Comparison of ENCODE assay signal across 22 cellular contexts in the genomic region with DNA sequence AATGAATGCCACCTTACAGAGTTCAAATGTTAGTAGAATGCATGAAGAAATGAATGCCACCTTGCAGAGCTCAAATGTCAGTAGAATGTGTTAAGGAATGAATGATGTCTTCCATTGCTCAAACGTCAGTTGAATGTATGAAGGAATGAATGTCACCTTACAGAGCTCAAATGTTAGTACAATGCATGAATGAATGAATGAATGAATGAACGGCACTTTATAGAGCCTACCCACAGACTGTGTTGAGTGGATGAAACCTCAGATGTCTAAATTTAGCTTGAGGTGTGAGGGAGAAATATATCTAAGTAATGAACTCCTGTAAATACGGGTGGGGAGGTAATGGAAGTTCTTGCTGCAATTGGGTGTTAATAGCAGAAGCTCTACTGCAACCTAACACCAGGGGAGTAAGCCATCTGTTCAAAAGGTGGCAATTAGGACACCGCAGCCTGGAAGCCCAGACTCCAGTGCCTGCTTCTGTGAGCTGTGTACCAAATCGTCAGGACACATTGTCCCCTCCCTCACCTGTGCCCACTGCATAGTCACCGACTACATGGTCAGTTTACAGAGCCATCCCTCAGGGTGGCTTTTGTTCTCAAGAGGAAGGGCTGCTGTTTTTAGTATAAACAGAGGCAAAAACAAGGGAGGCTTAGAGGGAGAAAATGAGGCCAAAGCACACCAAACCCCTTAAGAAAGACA. TPM values are rescaled to one million over a fixed set of nuclear protein-coding genes. Genes with fewer than 3 reads are reported as not detected.
"Had no signal": no experiment of that assay in that cellular context is flagged by ENCODE, and none has a peak within 500 bp of the region (broad histone marks: within the 10 kb centered on the region; RNA-seq: fewer than 3 reads in every experiment).

No MANE protein-coding gene starts in this region.

- H3K4me1 ChIP-seq: tibial artery had no signal

- H3K27me3 ChIP-seq: brain microvascular endothelial cell, right atrium auricular region, tibial artery had no signal

- DNase-seq: activated CD4-positive, CD25-positive, alpha-beta regulatory T cell treated with anti-CD3 and anti-CD28 coated beads, Interleukin-2, amount 50 U/mL, for 72 hours; activated naive CD4-positive, alpha-beta T cell; activated naive CD8-positive, alpha-beta T cell treated with anti-CD3 and anti-CD28 coated beads, Interleukin-2, amount 10 ng/mL, durations not matched to agents 7 days and 5 days; activated T-cell treated with anti-CD3 and anti-CD28 coated beads for 4 hours; brain microvascular endothelial cell; cerebellar nuclear complex; effector memory CD4-positive, alpha-beta T cell; foreskin keratinocyte; head of caudate nucleus; kidney glomerular epithelial cell; mesendoderm; nucleus accumbens; stimulated activated CD4-positive, alpha-beta T cell treated with anti-CD3 and anti-CD28 coated beads, Interleukin-15, amount 100 ng/mL, for 24 hours; stimulated activated CD4-positive, alpha-beta T cell treated with anti-CD3 and anti-CD28 coated beads, Interleukin-4, amount 100 ng/mL, for 24 hours; stimulated activated naive CD4-positive, alpha-beta T cell; tibial artery had no signal

- ATAC-seq: foreskin keratinocyte; natural killer cell treated with Interleukin-12 subunit alpha and Interleukin-12 subunit beta and Interleukin-15 and Interleukin-18, amount 100 ng/mL, for 72 hours had no signal

- H3K36me3 ChIP-seq: brain microvascular endothelial cell, right atrium auricular region, tibial artery had no signal

- H3K9me3 ChIP-seq: right atrium auricular region, tibial artery had no signal

- H3K4me3 ChIP-seq: right atrium auricular region, skin epidermis, tibial artery had no signal

- H3K27ac ChIP-seq: brain microvascular endothelial cell, foreskin keratinocyte, right atrium auricular region, skin epidermis, tibial artery had no signal

RNA-seq across cellular contexts. Expression of gene SUSD4, which starts 26.7 kb away (rescaled TPM):
- total RNA-seq: natural killer cell treated with Interleukin-12 subunit alpha and Interleukin-12 subunit beta and Interleukin-15 and Interleukin-18, amount 100 ng/mL, for 72 hours had no signal

RNA-seq across cellular contexts. Expression of gene CCDC185, which starts 55.9 kb away (rescaled TPM):
- total RNA-seq: activated naive CD8-positive, alpha-beta T cell treated with anti-CD3 and anti-CD28 coated beads, Interleukin-2, amount 10 ng/mL, durations not matched to agents 7 days and 5 days; foreskin keratinocyte; lower leg skin; natural killer cell treated with Interleukin-12 subunit alpha and Interleukin-12 subunit beta and Interleukin-15 and Interleukin-18, amount 100 ng/mL, for 72 hours; posterior vena cava; right atrium auricular region; subcutaneous adipose tissue had no signal
- polyA plus RNA-seq: foreskin keratinocyte had no signal
